In genomic region chr3:169758353-169758994, GRCh38 we compare ENCODE assay signal across 1 cellular context.
TF ChIP-seq lines count a peak whose summit lies in the region.

No MANE protein-coding gene starts in this region.

TF ChIP-seq in K562, 482 proteins besides CTCF, POLR2A, EP300 and RAD21 (continued from another document):
- TF ChIP-seq ETV1 (tag; conservative IDR thresholded peaks at IDR 0.05; ENCODE audit: low read depth) (no peak), CHD2 (IDR thresholded peaks at IDR 0.05; ENCODE audit: low read depth, low read length) (no peak), SRF (CRISPR knock-in tag; IDR thresholded peaks at IDR 0.05) (no peak), DEAF1 (CRISPR knock-in tag; IDR thresholded peaks at IDR 0.05) (no peak), MYNN (IDR thresholded peaks at IDR 0.05) (no peak), MYNN (CRISPR knock-in tag; IDR thresholded peaks at IDR 0.05) (no peak), MEF2A (IDR thresholded peaks at IDR 0.05; ENCODE audit: control insufficient read depth, low read depth, low read length) (no peak), TFAM (CRISPR knock-in tag; conservative IDR thresholded peaks at IDR 0.05) (no peak), ZNF696 (CRISPR knock-in tag; conservative IDR thresholded peaks at IDR 0.05) (no peak), SMAD4 (CRISPR knock-in tag; conservative IDR thresholded peaks at IDR 0.05) (no peak), ATF3 (IDR thresholded peaks at IDR 0.05) (no peak), ATF3 (CRISPR knock-in tag; conservative IDR thresholded peaks at IDR 0.05) (no peak), SMARCB1 (IDR thresholded peaks at IDR 0.05; ENCODE audit: insufficient read length, low read depth) (no peak), THAP7 (CRISPR knock-in tag; IDR thresholded peaks at IDR 0.05) (peak; percentile 71; the same call in 1 of the 2 replicates), ZFX (CRISPR knock-in tag; IDR thresholded peaks at IDR 0.05) (peak; percentile 35; the same call in 1 of the 2 replicates), C11orf30 (IDR thresholded peaks at IDR 0.05; ENCODE audit: low read depth) (no peak), ZNF583 (CRISPR knock-in tag; IDR thresholded peaks at IDR 0.05) (no peak), ZNF644 (tag; IDR thresholded peaks at IDR 0.05; ENCODE audit: low read depth) (0 out of 2 replicates have a peak, but pooled peaks have one; percentile 43), SETDB1 (IDR thresholded peaks at IDR 0.05; ENCODE audit: low read length) (no peak), ZBTB33 (CRISPR knock-in tag; IDR thresholded peaks at IDR 0.05) (no peak), ELK1 (CRISPR knock-in tag; IDR thresholded peaks at IDR 0.05) (no peak), RBFOX2 (IDR thresholded peaks at IDR 0.05; ENCODE audit: low read depth, low read length) (no peak), ZNF764 (CRISPR knock-in tag; IDR thresholded peaks at IDR 0.05; ENCODE audit: low read depth) (no peak), GTF2F1 (IDR thresholded peaks at IDR 0.05; ENCODE audit: low read depth, low read length) (no peak), ZNF445 (CRISPR knock-in tag; IDR thresholded peaks at IDR 0.05; ENCODE audit: low read depth) (no peak), ZNF57 (CRISPR knock-in tag; IDR thresholded peaks at IDR 0.05) (no peak), HDAC3 (IDR thresholded peaks at IDR 0.05; ENCODE audit: borderline replicate concordance, partially characterized antibody) (no peak), NKRF (IDR thresholded peaks at IDR 0.05; ENCODE audit: borderline replicate concordance) (no peak)
